12 cellular contexts compared by ENCODE assay signal in the genomic region with DNA sequence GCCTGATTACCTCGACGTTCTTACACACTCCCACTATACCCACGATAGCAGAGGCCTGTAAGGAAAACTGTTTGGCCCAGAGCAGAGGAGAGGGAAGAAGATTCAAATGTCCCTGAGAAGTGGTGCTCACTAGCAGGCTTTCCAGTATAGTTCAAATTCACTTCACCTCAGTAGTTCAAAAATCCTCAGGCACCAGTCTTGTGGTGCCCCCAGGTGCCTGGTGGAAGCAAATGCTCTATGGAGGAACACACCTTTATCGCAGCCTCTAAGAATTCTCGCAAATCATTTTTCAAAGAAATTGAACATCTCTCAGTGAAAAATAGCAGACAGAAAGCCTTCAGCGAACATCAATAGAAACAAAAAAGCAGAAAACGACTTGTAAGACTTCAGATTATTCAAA. TPM values are rescaled to one million over a fixed set of nuclear protein-coding genes. Genes with fewer than 3 reads are reported as not detected.
A peak's percentile ranks its signal among the peaks of the same experiment; 100 is the strongest.
DNase-seq lines count a peak whose midpoint lies in the region; ATAC-seq, FAIRE-seq and TF ChIP-seq lines count a peak whose summit lies in the region.
"Had no signal": no experiment of that assay in that cellular context is flagged by ENCODE, and none has a peak within 500 bp of the region (broad histone marks: within the 10 kb centered on the region; RNA-seq: fewer than 3 reads in every experiment).

No MANE protein-coding gene starts in this region.

- H3K4me1 Mint-ChIP-seq in activated CD8-positive, alpha-beta memory T cell treated with anti-CD3 and anti-CD28 coated beads, Interleukin-2, amount 10 ng/mL, durations not matched to agents 7 days and 5 days = peaks cover 2% of the 10 kb centered on the region

- 24 to 50% (median 47%) methylated on average over 7 of the region's 7 CpGs for whole genome bisulfite sequencing in small intestine, 3 donors
- WGBS in esophagus squamous epithelium, 2 donors = 41 to 47% methylated on average over 7 of the region's 7 CpGs

- CTCF ChIA-PET in activated CD8-positive, alpha-beta memory T cell treated with anti-CD3 and anti-CD28 coated beads, Interleukin-2, amount 10 ng/mL, durations not matched to agents 7 days and 5 days (lab: Charles Lee) = interaction anchor here (1.1 to 1.5 kb wide), 3 partner anchors 12 to 37 kb away, joined by 3 to 5 read pairs (median 3); no protein-coding TSS in a partner anchor

- TF ChIP-seq POLR2A in esophagus squamous epithelium (IDR thresholded peaks at IDR 0.05) = no peak

- no peak overlapping the region for H3K4me3 ChIP-seq in epithelial cell of proximal tubule (ENCODE audit: low read depth, low read length)
- no peak overlapping the region for H3K4me3 ChIP-seq in small intestine (ENCODE audit: low read depth in 1 of 2, low read length in 2 of 2)
- no peak overlapping the region for H3K4me3 ChIP-seq in esophagus squamous epithelium

- H3K4me3 Mint-ChIP-seq in activated CD8-positive, alpha-beta memory T cell treated with anti-CD3 and anti-CD28 coated beads, Interleukin-2, amount 10 ng/mL, durations not matched to agents 7 days and 5 days = no peak overlapping the region
- H3K4me3 Mint-ChIP-seq: naive thymus-derived CD4-positive, alpha-beta T cell had no signal

- H3K36me3 ChIP-seq in small intestine (ENCODE audit: control insufficient read depth in 2 of 2, insufficient read depth in 2 of 2, low read length in 2 of 2) (no peaks in the 10 kb centered on the region), esophagus squamous epithelium (no peaks in the 10 kb centered on the region)

- H3K9me3 Mint-ChIP-seq in activated CD8-positive, alpha-beta memory T cell treated with anti-CD3 and anti-CD28 coated beads, Interleukin-2, amount 10 ng/mL, durations not matched to agents 7 days and 5 days (ENCODE audit: low read depth) = no peaks in the 10 kb centered on the region
- H3K9me3 Mint-ChIP-seq: activated naive CD4-positive, alpha-beta T cell treated with anti-CD3 and anti-CD28 coated beads, Interleukin-2, amount 50 U/mL, for 72 hours; naive thymus-derived CD4-positive, alpha-beta T cell had no signal

- no peak for FAIRE-seq in small intestine (lab: Jason Lieb, UNC)

- ATAC-seq in activated CD8-positive, alpha-beta memory T cell treated with anti-CD3 and anti-CD28 coated beads, Interleukin-2, amount 10 ng/mL, durations not matched to agents 7 days and 5 days = peak; percentile 39
- ATAC-seq: naive thymus-derived CD4-positive, alpha-beta T cell had no signal

- no peaks in the 10 kb centered on the region for H3K27me3 Mint-ChIP-seq in activated CD8-positive, alpha-beta memory T cell treated with anti-CD3 and anti-CD28 coated beads, Interleukin-2, amount 10 ng/mL, durations not matched to agents 7 days and 5 days
- H3K27me3 Mint-ChIP-seq: naive thymus-derived CD4-positive, alpha-beta T cell had no signal

- H3K27ac ChIP-seq in small intestine (ENCODE audit: low read depth in 1 of 2, low read length in 1 of 2) (no peak overlapping the region), esophagus squamous epithelium (no peak overlapping the region)
- H3K27ac ChIP-seq: KMS-11 had no signal

- peak; percentile 61 for TF ChIP-seq CTCF in epithelial cell of proximal tubule (conservative IDR thresholded peaks at IDR 0.05; ENCODE audit: low read depth, low read length)
- peak in 3 of 6 experiments; percentile 20 to 45 (median 36) for TF ChIP-seq CTCF in esophagus squamous epithelium (IDR thresholded peaks at IDR 0.05)

- H3K27me3 ChIP-seq in small intestine (ENCODE audit: control insufficient read depth in 2 of 2, insufficient read depth in 2 of 2, low read length in 2 of 2) (no peaks in the 10 kb centered on the region), esophagus squamous epithelium (no peaks in the 10 kb centered on the region)

- DNase-seq in activated CD8-positive, alpha-beta memory T cell treated with anti-CD3 and anti-CD28 coated beads, Interleukin-2, amount 10 ng/mL, durations not matched to agents 7 days and 5 days = no peak
- DNase-seq in activated CD8-positive, alpha-beta memory T cell treated with anti-CD3 and anti-CD28 coated beads, Interleukin-2, amount 50 U/mL, for 48 hours = no peak
- DNase-seq in NCI-H2227 (lab: John Stamatoyannopoulos, UW; ENCODE audit: unreplicated experiment) (peak; percentile 5), epithelial cell of proximal tubule (ENCODE audit: low read depth) (no peak), small intestine (peak; percentile 18), NCI-H510A treated with DMSO at 0.1 percent for 48 hours (lab: John Stamatoyannopoulos, UW) (no peak), NCI-H226 (no peak), esophagus squamous epithelium (lab: John Stamatoyannopoulos, UW) (no peak)
- DNase-seq: GDM1 had no signal

- H3K27ac Mint-ChIP-seq in activated CD8-positive, alpha-beta memory T cell treated with anti-CD3 and anti-CD28 coated beads, Interleukin-2, amount 10 ng/mL, durations not matched to agents 7 days and 5 days = no peak overlapping the region

- no peaks in the 10 kb centered on the region for H3K4me1 ChIP-seq in small intestine (ENCODE audit: control insufficient read depth in 2 of 2, insufficient read depth in 1 of 2, low read depth in 1 of 2, low read length in 1 of 2)
- no peaks in the 10 kb centered on the region for H3K4me1 ChIP-seq in esophagus squamous epithelium

- peaks cover 1% of the 10 kb centered on the region for H3K36me3 Mint-ChIP-seq in activated CD8-positive, alpha-beta memory T cell treated with anti-CD3 and anti-CD28 coated beads, Interleukin-2, amount 10 ng/mL, durations not matched to agents 7 days and 5 days
- H3K36me3 Mint-ChIP-seq: activated naive CD4-positive, alpha-beta T cell treated with anti-CD3 and anti-CD28 coated beads, Interleukin-2, amount 50 U/mL, for 72 hours; naive thymus-derived CD4-positive, alpha-beta T cell had no signal

- intact Hi-C loops in esophagus squamous epithelium (cut with DNase I) = loop anchor here (5.0 kb wide), 1 partner anchor 36 kb away; no protein-coding TSS in a partner anchor

- H3K9me3 ChIP-seq in small intestine (ENCODE audit: control insufficient read depth, low read depth) (no peaks in the 10 kb centered on the region), esophagus squamous epithelium (no peaks in the 10 kb centered on the region)

RNA-seq across cellular contexts. Expression of gene MTMR1, which starts 12.2 kb away (rescaled TPM):
- total RNA-seq in activated CD8-positive, alpha-beta memory T cell treated with anti-CD3 and anti-CD28 coated beads, Interleukin-2, amount 10 ng/mL, durations not matched to agents 7 days and 5 days = 10 to 100 TPM; 32.7 to 34.7 TPM
- 18.2 and 19.3 TPM in 2 replicates for total RNA-seq in epithelial cell of proximal tubule
- 1 to 10 TPM; 5.6 to 7.1 (median 5.7) TPM for polyA plus RNA-seq in small intestine
- total RNA-seq in esophagus squamous epithelium = 10 to 100 TPM; 27.9 to 40.1 (median 32.0) TPM

Comparison
In these comparisons a context has a peak if more than half of its experiments do, and no peak if none do; other contexts are left out.
1. DNase-seq: peak in NCI-H2227 (single experiment) and small intestine (single experiment); none in activated CD8-positive, alpha-beta memory T cell treated with anti-CD3 and anti-CD28 coated beads, Interleukin-2, amount 10 ng/mL, durations not matched to agents 7 days and 5 days (single experiment), activated CD8-positive, alpha-beta memory T cell treated with anti-CD3 and anti-CD28 coated beads, Interleukin-2, amount 50 U/mL, for 48 hours (single experiment), epithelial cell of proximal tubule (single experiment), NCI-H510A treated with DMSO at 0.1 percent for 48 hours (single experiment), NCI-H226 (single experiment) and esophagus squamous epithelium (single experiment).